18 cellular contexts compared by ENCODE assay signal in the genomic region with DNA sequence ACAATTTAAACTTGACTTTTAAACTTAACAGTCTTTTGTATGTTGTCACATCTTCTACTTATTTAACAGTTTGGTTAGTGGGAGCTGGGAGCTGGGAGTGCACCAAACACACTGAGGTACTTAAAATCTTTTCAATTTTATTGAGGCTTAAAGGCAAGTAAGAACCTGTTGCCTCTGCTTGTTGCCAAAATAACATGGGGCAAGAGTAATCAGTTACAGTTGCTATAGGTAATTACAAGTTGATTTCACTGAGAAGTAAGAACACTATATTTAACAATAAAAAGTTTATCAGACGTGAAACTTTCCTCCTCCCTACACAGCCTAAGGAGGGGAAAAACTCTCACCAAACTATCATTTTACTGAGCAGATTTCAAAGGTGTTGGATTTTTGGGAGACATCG.
A peak's percentile ranks its signal among the peaks of the same experiment; 100 is the strongest.
DNase-seq lines count a peak whose midpoint lies in the region; ATAC-seq, FAIRE-seq and TF ChIP-seq lines count a peak whose summit lies in the region.
"Had no signal": no experiment of that assay in that cellular context is flagged by ENCODE, and none has a peak within 500 bp of the region (broad histone marks: within the 10 kb centered on the region; RNA-seq: fewer than 3 reads in every experiment).

No MANE protein-coding gene starts in this region.

- DNase-seq in DMS79 treated with DMSO at 0.1 percent for 48 hours (lab: John Stamatoyannopoulos, UW) (peak; percentile 37), NCI-H1105 treated with DMSO at 0.1 percent for 48 hours (lab: John Stamatoyannopoulos, UW) (peak; percentile 97), keratinocyte (ENCODE audit: low read depth, low spot score) (no peak), vagina (ENCODE audit: extremely low spot score in 2 of 2) (no peak), epidermal melanocyte (ENCODE audit: insufficient read length, low spot score) (no peak), PC-3 (no peak)
- DNase-seq: CD4-positive, alpha-beta memory T cell; NCI-H1092; NCI-H1694 treated with DMSO at 0.1 percent for 48 hours; NCI-H526 treated with DMSO at 0.1 percent for 48 hours; PC-9; T-helper 1 cell had no signal

- no peak for FAIRE-seq in keratinocyte (lab: Jason Lieb, UNC)

- POLR2A ChIA-PET in PC-3 (lab: Charles Lee; ENCODE audit: unreplicated experiment) = no interaction called here

- BruUV-seq in PC-3 (replicated peaks; lab: Mats Ljungman, UMichigan) = no TSS peak

- dilution Hi-C loops in keratinocyte (cut with MboI; ENCODE audit: extremely low pct_ligation_motif_present, low sequenced_read_pairs) = no loop called here

- TF ChIP-seq CTCF in VCaP (conservative IDR thresholded peaks at IDR 0.05) = no peak
- TF ChIP-seq CTCF in keratinocyte (optimal IDR thresholded peaks at IDR 0.05 in 1 of 3, IDR thresholded peaks at IDR 0.05 in 1 of 3, conservative IDR thresholded peaks at IDR 0.05 in 1 of 3; ENCODE audit: extremely low read depth in 1 of 3, insufficient read depth in 2 of 3, low read length in 3 of 3) = no peak
- no peak for TF ChIP-seq CTCF in vagina (IDR thresholded peaks at IDR 0.05)
- no peak for TF ChIP-seq CTCF in PC-3 (conservative IDR thresholded peaks at IDR 0.05; ENCODE audit: low read depth, low read length)

- H3K9ac ChIP-seq in keratinocyte (ENCODE audit: control insufficient read depth, extremely low read depth, insufficient read depth, low read length) = peak overlapping the region; percentile 56
- no peak overlapping the region for H3K9ac ChIP-seq in PC-3 (ENCODE audit: low read length)

- peaks cover 10% of the 10 kb centered on the region for H3K4me1 ChIP-seq in keratinocyte (ENCODE audit: control insufficient read depth, extremely low read depth, insufficient read depth, low read length)
- H3K4me1 ChIP-seq in vagina = peaks cover 12% of the 10 kb centered on the region
- no peaks in the 10 kb centered on the region for H3K4me1 ChIP-seq in PC-3 (ENCODE audit: insufficient read depth, low read length)

- H3K79me2 ChIP-seq in keratinocyte (ENCODE audit: control insufficient read depth, insufficient read depth, low read length) (peaks cover 2% of the 10 kb centered on the region), PC-3 (ENCODE audit: low read length) (no peaks in the 10 kb centered on the region)

- H3K27ac ChIP-seq in VCaP (peak overlapping the region; percentile 30), keratinocyte (ENCODE audit: control insufficient read depth, insufficient read depth, low read length) (peak overlapping the region; percentile 81), vagina (no peak overlapping the region), PC-3 (ENCODE audit: low read length) (no peak overlapping the region)
- H3K27ac ChIP-seq: HL-60, PC-9, SK-N-MC had no signal

- no peak for ATAC-seq in GM21423 (IDR thresholded peaks at IDR 0.05; ENCODE audit: unreplicated experiment)
- no peak for ATAC-seq in PC-3
- ATAC-seq: HCT116, Right ventricle myocardium inferior had no signal

- H3K9me3 ChIP-seq in keratinocyte (ENCODE audit: control insufficient read depth, low read depth, low read length) = no peaks in the 10 kb centered on the region
- no peaks in the 10 kb centered on the region for H3K9me3 ChIP-seq in vagina
- H3K9me3 ChIP-seq in PC-3 (ENCODE audit: low read length) = no peaks in the 10 kb centered on the region

- H3K27me3 ChIP-seq in keratinocyte (ENCODE audit: control insufficient read depth, extremely low read depth, insufficient read depth, low read length) (no peaks in the 10 kb centered on the region), vagina (no peaks in the 10 kb centered on the region), PC-3 (ENCODE audit: low read length) (no peaks in the 10 kb centered on the region)

- CTCF ChIA-PET in PC-3 (lab: Charles Lee) = no interaction called here

- no peaks in the 10 kb centered on the region for H3K9me2 ChIP-seq in PC-3 (replicated peaks; ENCODE audit: low read length)

- H3K9me1 ChIP-seq in keratinocyte (ENCODE audit: control insufficient read depth, extremely low read depth, insufficient read depth, low read length) = no peaks in the 10 kb centered on the region

- H2AFZ ChIP-seq in keratinocyte (ENCODE audit: control insufficient read depth, low read length) = no peak overlapping the region
- no peak overlapping the region for H2AFZ ChIP-seq in PC-3 (ENCODE audit: low read length)
- H2AFZ ChIP-seq: PC-9 had no signal

- H3K36me3 ChIP-seq in keratinocyte (ENCODE audit: control insufficient read depth in 2 of 2, extremely low read depth in 1 of 2, insufficient read depth in 2 of 2, low read length in 2 of 2) (no peaks in the 10 kb centered on the region), vagina (no peaks in the 10 kb centered on the region), PC-3 (ENCODE audit: low read depth, low read length) (no peaks in the 10 kb centered on the region)

- H3F3A ChIP-seq in PC-3 (ENCODE audit: low read length, unreplicated experiment) = no peaks in the 10 kb centered on the region

- H4K20me1 ChIP-seq in keratinocyte (ENCODE audit: control insufficient read depth, extremely low read depth, insufficient read depth, low read length) (no peaks in the 10 kb centered on the region), PC-3 (ENCODE audit: low read length) (no peaks in the 10 kb centered on the region)

- TF ChIP-seq POLR2A in vagina (IDR thresholded peaks at IDR 0.05) = no peak

- intact Hi-C loops in vagina (cut with DNase I) = no loop called here
- intact Hi-C loops in PC-3 (cut with micrococcal nuclease) = no loop called here

- H3K4me3 ChIP-seq in keratinocyte (ENCODE audit: control insufficient read depth in 2 of 3, extremely low read depth in 1 of 3, insufficient read depth in 2 of 3, low read depth in 1 of 3, low read length in 3 of 3) (peak overlapping the region in 1 of 3 experiments; percentile 7), vagina (no peak overlapping the region), PC-3 (ENCODE audit: low read length) (no peak overlapping the region)
- H3K4me3 ChIP-seq: PC-9, SK-N-MC had no signal

- H3K4me2 ChIP-seq in keratinocyte (ENCODE audit: control insufficient read depth, extremely low read depth, insufficient read depth, low read depth, low read length) = peak overlapping the region; percentile 58
- no peak overlapping the region for H3K4me2 ChIP-seq in PC-3 (ENCODE audit: low read length)
- H3K4me2 ChIP-seq: PC-9 had no signal

Comparison
In these comparisons a context has a peak if more than half of its experiments do, and no peak if none do; other contexts are left out.
1. DNase-seq: peak in DMS79 treated with DMSO at 0.1 percent for 48 hours (single experiment) and NCI-H1105 treated with DMSO at 0.1 percent for 48 hours (single experiment); none in keratinocyte (single experiment), vagina (0 of 2), epidermal melanocyte (single experiment) and PC-3 (single experiment).
2. H3K27ac ChIP-seq: peak in VCaP (single experiment) and keratinocyte (single experiment); none in vagina (single experiment) and PC-3 (single experiment).